18 cellular contexts compared by ENCODE assay signal in the genomic region with DNA sequence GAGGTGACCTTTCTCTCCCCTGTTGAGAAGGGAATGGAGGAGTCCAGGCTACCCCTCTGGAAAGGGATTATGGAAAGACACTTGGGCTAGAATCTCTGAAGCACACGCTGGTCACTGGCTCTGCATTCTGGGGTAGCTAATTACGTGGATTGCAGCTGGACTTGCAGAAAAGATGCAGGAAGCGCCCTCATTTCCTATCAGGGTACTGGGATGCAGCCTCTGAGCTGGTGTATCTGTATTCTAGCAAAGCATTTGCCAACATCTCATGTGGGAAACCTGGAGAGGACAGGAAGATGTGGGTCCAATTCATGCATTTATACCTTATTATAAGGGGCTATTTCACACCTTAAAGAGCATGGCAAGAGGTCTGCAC. TPM values are rescaled to one million over a fixed set of nuclear protein-coding genes. Genes with fewer than 3 reads are reported as not detected.
DNase-seq lines count a peak whose midpoint lies in the region; ATAC-seq and TF ChIP-seq lines count a peak whose summit lies in the region.
"Had no signal": no experiment of that assay in that cellular context is flagged by ENCODE, and none has a peak within 500 bp of the region (broad histone marks: within the 10 kb centered on the region; RNA-seq: fewer than 3 reads in every experiment).

No MANE protein-coding gene starts in this region.

- H3K36me3 ChIP-seq in Karpas-422 (ENCODE audit: insufficient read depth, low read length) (no peaks in the 10 kb centered on the region), ascending aorta (peaks cover 0 to 4% of the 10 kb centered on the region in 2 donors), neutrophil (peaks cover 89% of the 10 kb centered on the region), A673 (ENCODE audit: insufficient read depth, low read length, poor library complexity, severe bottlenecking) (no peaks in the 10 kb centered on the region), GM23338 (ENCODE audit: insufficient read depth) (no peaks in the 10 kb centered on the region)
- H3K36me3 ChIP-seq: thyroid gland had no signal

- ATAC-seq in GM18870 (IDR thresholded peaks at IDR 0.05; ENCODE audit: unreplicated experiment) (no peak), GM23338 (no peak)

- H3K4me2 ChIP-seq in Karpas-422 (ENCODE audit: low read depth, low read length, poor library complexity, severe bottlenecking) (peak overlapping the region; percentile 65), GM23338 (no peak overlapping the region)

- no peaks in the 10 kb centered on the region for H3F3A ChIP-seq in GM23338 (replicated peaks; ENCODE audit: low read depth)

- CTCF ChIA-PET in A673 (lab: Charles Lee), result no interaction called here

- H3K9me3 ChIP-seq in Karpas-422 (ENCODE audit: low read length) (no peaks in the 10 kb centered on the region), ascending aorta (no peaks in the 10 kb centered on the region), neutrophil (no peaks in the 10 kb centered on the region), A673 (ENCODE audit: low read depth, low read length, poor library complexity, severe bottlenecking) (no peaks in the 10 kb centered on the region)
- H3K9me3 ChIP-seq: thyroid gland had no signal

- TF ChIP-seq CTCF in ascending aorta (IDR thresholded peaks at IDR 0.05) (no peak), neutrophil (IDR thresholded peaks at IDR 0.05) (no peak), A673 (conservative IDR thresholded peaks at IDR 0.05; ENCODE audit: low read depth, low read length) (no peak), GM23338 (conservative IDR thresholded peaks at IDR 0.05; ENCODE audit: low read depth in 2 of 2) (no peak)

- peak overlapping the region; percentile 99 for H3K27ac ChIP-seq in Karpas-422 (ENCODE audit: low read length)
- H3K27ac ChIP-seq in ascending aorta, result peak overlapping the region; percentile 52 to 68
- H3K27ac ChIP-seq in neutrophil, result peak overlapping the region; percentile 81
- H3K27ac ChIP-seq in A673 (ENCODE audit: low read depth, low read length, poor library complexity, severe bottlenecking), result no peak overlapping the region
- H3K27ac ChIP-seq in GM23338 (ENCODE audit: low read depth), result no peak overlapping the region
- H3K27ac ChIP-seq: 22Rv1, thyroid gland had no signal

- intact Hi-C loops in ascending aorta (cut with DNase I), result loop anchor here (2.0 to 10.0 kb wide), 4 partner anchors 17 to 685 kb away; partner anchors contain the start of gene EXT2
- intact Hi-C loops in A673 (cut with micrococcal nuclease; ENCODE audit: unreplicated experiment), result no loop called here

- H3K4me1 ChIP-seq in Karpas-422 (ENCODE audit: low read length) (peaks cover 98% of the 10 kb centered on the region), ascending aorta (peaks cover 23 to 58% of the 10 kb centered on the region in 2 donors), neutrophil (ENCODE audit: control insufficient read depth in 1 of 2, insufficient read depth in 1 of 2, low read depth in 1 of 2, low read length in 1 of 2) (peaks cover 28 to 46% of the 10 kb centered on the region in 2 experiments), A673 (ENCODE audit: insufficient read depth, low read length, poor library complexity, severe bottlenecking) (peaks cover 5% of the 10 kb centered on the region), GM23338 (ENCODE audit: insufficient read depth) (no peaks in the 10 kb centered on the region)

- no peaks in the 10 kb centered on the region for H3K9me3 Mint-ChIP-seq in GM23338

- H2AFZ ChIP-seq in Karpas-422 (ENCODE audit: low read length), result no peak overlapping the region
- H2AFZ ChIP-seq in GM23338, result no peak overlapping the region

- peaks cover 2% of the 10 kb centered on the region; the same call in 2 of the 3 replicates for H3K4me1 Mint-ChIP-seq in GM23338

- peaks cover 10% of the 10 kb centered on the region for H3K27me3 Mint-ChIP-seq in GM23338 (ENCODE audit: insufficient read depth, low read depth, poor library complexity)

- H3K9me2 ChIP-seq in Karpas-422 (replicated peaks; ENCODE audit: insufficient read depth, low read length) (no peaks in the 10 kb centered on the region), GM23338 (ENCODE audit: insufficient read depth) (no peaks in the 10 kb centered on the region)

- BruUV-seq in A673 (replicated peaks; lab: Mats Ljungman, UMichigan), result no TSS peak

- no peaks in the 10 kb centered on the region for H4K20me1 ChIP-seq in Karpas-422 (ENCODE audit: insufficient read depth, low read depth, low read length)
- no peaks in the 10 kb centered on the region for H4K20me1 ChIP-seq in GM23338 (replicated peaks; ENCODE audit: insufficient read depth)

- H3K4me3 ChIP-seq in Karpas-422 (ENCODE audit: low read length) (peak overlapping the region; percentile 58; the same call in 1 of the 2 replicates), ascending aorta (no peak overlapping the region), neutrophil (ENCODE audit: low read depth in 1 of 2, low read length in 1 of 2) (no peak overlapping the region), A673 (ENCODE audit: low read depth, low read length, poor library complexity, severe bottlenecking) (no peak overlapping the region), GM23338 (no peak overlapping the region)
- H3K4me3 ChIP-seq: thyroid gland had no signal

- H3K79me2 ChIP-seq in Karpas-422 (ENCODE audit: low read length), result no peaks in the 10 kb centered on the region
- H3K79me2 ChIP-seq in GM23338 (replicated peaks; ENCODE audit: insufficient read depth), result no peaks in the 10 kb centered on the region

- DNase-seq in NCI-H1092 treated with DMSO at 0.1 percent for 48 hours (lab: John Stamatoyannopoulos, UW), result peak; percentile 29
- DNase-seq in NCI-H1092 (lab: John Stamatoyannopoulos, UW), result no peak
- DNase-seq in Karpas-422, result no peak
- DNase-seq in ascending aorta (ENCODE audit: low spot score in 2 of 2), result no peak
- DNase-seq in A673 (ENCODE audit: low spot score), result no peak
- DNase-seq in GM23338 (ENCODE audit: low spot score), result no peak
- DNase-seq: amniotic stem cell, COR-L47, GF-D8, head of caudate nucleus, NCI-H1930, NCI-H774, posterior cingulate gyrus, Right ventricle myocardium superior, thyroid gland had no signal

- no peaks in the 10 kb centered on the region for H3K27me3 ChIP-seq in Karpas-422 (ENCODE audit: low read length)
- H3K27me3 ChIP-seq in ascending aorta, result no peaks in the 10 kb centered on the region
- no peaks in the 10 kb centered on the region for H3K27me3 ChIP-seq in neutrophil
- H3K27me3 ChIP-seq in A673 (replicated peaks; ENCODE audit: insufficient read depth, low read depth, low read length, poor library complexity), result no peaks in the 10 kb centered on the region
- H3K27me3 ChIP-seq in GM23338 (ENCODE audit: insufficient read depth), result no peaks in the 10 kb centered on the region
- H3K27me3 ChIP-seq: thyroid gland had no signal

- POLR2A ChIA-PET in A673 (lab: Charles Lee; ENCODE audit: low non-redundant PET), result no interaction called here

- H3K9ac ChIP-seq in Karpas-422 (ENCODE audit: low read length), result peak overlapping the region; percentile 66

- no peaks in the 10 kb centered on the region for H3K36me3 Mint-ChIP-seq in GM23338 (ENCODE audit: low read depth)

- no peak overlapping the region for H3K4me3 Mint-ChIP-seq in GM23338

- no peak overlapping the region for H3K27ac Mint-ChIP-seq in GM23338

RNA-seq across cellular contexts. Expression of gene CD82, which starts 44.3 kb away (rescaled TPM):
- total RNA-seq in Karpas-422 (2014; rRNA removed; shearing (Covaris generic); ENCODE audit: low replicate concordance), result 22.2 and 39.5 TPM in 2 replicates
- 28.3 TPM for total RNA-seq in ascending aorta
- 8.2 and 16.0 TPM in 2 replicates for total RNA-seq in A673 (2021)
- total RNA-seq in GM23338 (2014; rRNA removed; shearing (Covaris generic)), result 4.9 and 9.6 TPM in 2 replicates
- polyA plus RNA-seq in GM23338 (2016; fragmentation: Nextera tagmentation; extraction: Ambion mirVana), result 4.4 and 5.5 TPM in 2 replicates

Comparison
In these comparisons a context has a peak if more than half of its experiments do, and no peak if none do; other contexts are left out.
1. H3K27ac ChIP-seq: peak in Karpas-422 (single experiment), ascending aorta (2 of 2) and neutrophil (single experiment); none in A673 (single experiment) and GM23338 (single experiment).